ENCODE assay signal across 9 cellular contexts in the genomic region with DNA sequence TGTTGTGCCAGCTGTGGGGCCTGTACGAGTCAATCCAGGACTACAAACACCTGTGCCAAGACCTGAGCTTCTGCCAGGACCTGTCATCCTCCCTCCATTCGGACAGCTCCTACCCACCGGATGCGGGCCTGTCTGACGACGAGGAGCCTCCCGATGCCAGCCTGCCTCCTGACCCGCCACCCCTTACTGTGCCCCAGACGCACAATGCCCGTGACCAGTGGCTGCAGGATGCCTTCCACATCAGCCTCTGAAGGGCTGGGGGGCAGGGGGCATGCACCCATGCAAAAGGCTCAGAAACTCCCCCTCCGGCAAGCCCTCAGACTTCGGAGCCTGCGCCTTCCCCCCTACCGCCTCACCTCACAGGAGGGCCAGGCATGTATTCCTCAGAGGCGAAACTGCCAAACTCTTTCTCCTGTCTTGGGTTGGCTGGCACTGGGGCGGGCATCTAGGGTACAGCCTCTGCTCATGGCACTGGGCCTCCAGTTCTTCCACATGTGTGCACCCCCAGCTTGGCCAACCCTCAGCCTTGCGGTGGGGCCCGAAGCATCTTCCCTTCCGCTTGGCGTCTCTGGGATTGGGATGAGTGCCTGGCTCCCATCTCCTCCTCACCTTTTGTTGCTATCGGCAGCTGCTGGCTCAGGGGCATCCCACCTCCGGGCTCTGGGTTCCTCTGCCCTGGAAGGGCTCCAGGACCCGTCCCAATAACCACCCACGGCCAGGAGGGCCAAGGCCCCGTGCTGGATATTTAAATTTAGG. TPM values are rescaled to one million over a fixed set of nuclear protein-coding genes. Genes with fewer than 3 reads are reported as not detected.
DNase-seq lines count a peak whose midpoint lies in the region; ATAC-seq, FAIRE-seq and TF ChIP-seq lines count a peak whose summit lies in the region.
"Had no signal": no experiment of that assay in that cellular context is flagged by ENCODE, and none has a peak within 500 bp of the region (broad histone marks: within the 10 kb centered on the region; RNA-seq: fewer than 3 reads in every experiment).

No MANE protein-coding gene starts in this region.

- H3K9me3 ChIP-seq in Caco-2, result no peaks in the 10 kb centered on the region
- H3K9me3 ChIP-seq in Panc1 (ENCODE audit: control insufficient read depth, insufficient read depth, low read depth, low read length), result no peaks in the 10 kb centered on the region
- no peaks in the 10 kb centered on the region for H3K9me3 ChIP-seq in pancreas

- H3K4me1 Mint-ChIP-seq in Caco-2 (ENCODE audit: low read depth, unreplicated experiment), result peaks cover 18% of the 10 kb centered on the region

- in situ Hi-C loops in Panc1 (cut with HindIII; ENCODE audit: low pct_unique_long_range_greater_than_20kb, low sequenced_read_pairs), result no loop called here

- H3K9me3 Mint-ChIP-seq in Caco-2 (ENCODE audit: unreplicated experiment), result no peaks in the 10 kb centered on the region

- H3K4me3 ChIP-seq in Caco-2 (ENCODE audit: low read depth, low read length) (peak overlapping the region; percentile 66), Panc1 (ENCODE audit: low read depth in 2 of 2, low read length in 2 of 2) (peak overlapping the region; percentile 82 to 93), epithelial cell of esophagus (ENCODE audit: low read length) (peak overlapping the region; percentile 93), pancreas (peak overlapping the region; percentile 42 to 88 (median 72))

- H3K27ac ChIP-seq in Panc1 (ENCODE audit: low read length), result peak overlapping the region; percentile 83
- H3K27ac ChIP-seq in pancreas, result peak overlapping the region; percentile 40 to 86 (median 62)

- CTCF ChIA-PET in Caco-2 (lab: Charles Lee), result interaction anchor here (0.6 to 3.5 kb wide), 8 partner anchors 12 to 317 kb away, joined by 3 to 23 read pairs (median 5); a partner anchor contains a TSS
- CTCF ChIA-PET in Panc1 (lab: Charles Lee), result interaction anchor here (1.5 to 2.6 kb wide), 2 partner anchors 21 to 157 kb away, joined by 3 to 9 read pairs; a partner anchor contains a TSS

- peaks cover 64% of the 10 kb centered on the region for H3K36me3 Mint-ChIP-seq in Caco-2 (ENCODE audit: insufficient read depth, unreplicated experiment)

- FAIRE-seq in pancreas (lab: Jason Lieb, UNC), result no peak
- FAIRE-seq: colon had no signal

- BruUV-seq in Caco-2 (replicated peaks; lab: Mats Ljungman, UMichigan), result TSS peak; percentile 9
- BruUV-seq in Panc1 (replicated peaks; lab: Mats Ljungman, UMichigan), result no TSS peak

- intact Hi-C loops in Caco-2 (cut with micrococcal nuclease; ENCODE audit: unreplicated experiment), result loop anchor here (1.0 to 2.0 kb wide), 2 partner anchors 19 to 34 kb away; no protein-coding TSS in a partner anchor
- intact Hi-C loops in Panc1 (cut with micrococcal nuclease; ENCODE audit: unreplicated experiment), result no loop called here
- intact Hi-C loops in pancreas (cut with DNase I), result no loop called here

- POLR2A ChIA-PET in Caco-2 (lab: Charles Lee), result interaction anchor here (0.8 kb wide), 1 partner anchor 14 kb away, joined by 3 read pairs; no protein-coding TSS in a partner anchor
- POLR2A ChIA-PET in Panc1 (lab: Charles Lee), result interaction anchor here (1.5 kb wide), 1 partner anchor 75 kb away, joined by 6 read pairs; a partner anchor contains a TSS

- H3K36me3 ChIP-seq in Caco-2 (ENCODE audit: control insufficient read depth, insufficient read depth, low read length) (no peaks in the 10 kb centered on the region; the same call in none of the 2 replicates), Panc1 (ENCODE audit: control insufficient read depth, insufficient read depth, low read length) (no peaks in the 10 kb centered on the region; the same call in 1 of the 2 replicates), pancreas (no peaks in the 10 kb centered on the region)

- TF ChIP-seq CTCF in Caco-2 (IDR thresholded peaks at IDR 0.05; ENCODE audit: insufficient read depth in 1 of 2, low read depth in 1 of 2, low read length in 1 of 2, severe bottlenecking in 1 of 2, unreplicated experiment in 1 of 2), result no peak
- no peak; the same call in 1 of the 2 replicates for TF ChIP-seq CTCF in Panc1 (IDR thresholded peaks at IDR 0.05)
- TF ChIP-seq CTCF in epithelial cell of esophagus (IDR thresholded peaks at IDR 0.05; ENCODE audit: insufficient read depth, low read depth, low read length, missing control alignments), result no peak
- no peak for TF ChIP-seq CTCF in pancreas (IDR thresholded peaks at IDR 0.05)

- peak overlapping the region; percentile 98 for H3K4me3 Mint-ChIP-seq in Caco-2 (ENCODE audit: unreplicated experiment)

- ATAC-seq in Panc1 (no peak), pancreas (no peak)

- H3K4me1 ChIP-seq in Caco-2, result peaks cover 43% of the 10 kb centered on the region
- H3K4me1 ChIP-seq in Panc1 (ENCODE audit: control insufficient read depth, insufficient read depth, low read length), result peaks cover 49% of the 10 kb centered on the region
- peaks cover 21 to 41% (median 21%) of the 10 kb centered on the region in 3 donors for H3K4me1 ChIP-seq in pancreas

- H3K27ac Mint-ChIP-seq in Caco-2 (ENCODE audit: unreplicated experiment), result peak overlapping the region; percentile 72

- H3K27me3 ChIP-seq in Caco-2 (replicated peaks; ENCODE audit: control insufficient read depth, insufficient read depth, low read length), result no peaks in the 10 kb centered on the region
- no peaks in the 10 kb centered on the region for H3K27me3 ChIP-seq in Panc1 (ENCODE audit: control insufficient read depth, insufficient read depth, low read length)
- no peaks in the 10 kb centered on the region for H3K27me3 ChIP-seq in pancreas

- DNase-seq in Caco-2 (no peak), Panc1 (ENCODE audit: low read depth, low spot score) (no peak), epithelial cell of esophagus (ENCODE audit: low read depth) (peak; percentile 33), pancreas (peak in 3 of 6 donors; percentile 56 to 76 (median 65)), kidney glomerular epithelial cell (lab: John Stamatoyannopoulos, UW) (no peak), ureter (ENCODE audit: low spot score) (no peak), NCI-H2196 treated with DMSO at 0.1 percent for 48 hours (lab: John Stamatoyannopoulos, UW; ENCODE audit: unreplicated experiment) (no peak)
- DNase-seq in stimulated activated naive CD4-positive, alpha-beta T cell treated with Interleukin-2 at 50 U/mL for 16 hours (lab: John Stamatoyannopoulos, UW), result no peak

- no peaks in the 10 kb centered on the region for H3K27me3 Mint-ChIP-seq in Caco-2 (ENCODE audit: insufficient read depth, unreplicated experiment)

- 18 to 28% methylated on average over 25 of the region's 25 CpGs for WGBS in pancreas, 2 donors

RNA-seq across cellular contexts. Expression of a gene that starts 1.2 kb away (rescaled TPM):
- total RNA-seq in Caco-2 (2022) (24.0 and 26.9 TPM in 2 replicates), Panc1 (2021; ENCODE audit: unreplicated experiment) (102 TPM), pancreas (10 to 100 TPM; 22.7 to 45.9 (median 28.6) TPM), ureter (21.9 TPM)
- 151 TPM for polyA plus RNA-seq in Panc1 (2012; ENCODE audit: insufficient read length)
- 10 to 100 TPM; 37.3 to 49.1 TPM for polyA plus RNA-seq in pancreas

RNA-seq across cellular contexts. Expression of a gene that starts 2.3 kb away (rescaled TPM):
- total RNA-seq in Caco-2 (2022), result 19.2 and 19.6 TPM in 2 replicates
- 108 TPM for total RNA-seq in Panc1 (2021; ENCODE audit: unreplicated experiment)
- polyA plus RNA-seq in Panc1 (2012; ENCODE audit: insufficient read length), result 109 TPM
- 10 to 100 TPM in 4 of 6 donors, 1 to 10 TPM in 2; 6.5 to 26.2 (median 11.2) TPM for total RNA-seq in pancreas
- 10 to 100 TPM; 25.0 to 34.2 TPM for polyA plus RNA-seq in pancreas
- total RNA-seq in ureter, result 122 TPM

RNA-seq across cellular contexts. Expression of a gene that starts 3.3 kb away (rescaled TPM):
- total RNA-seq in Caco-2 (2022) (52.9 and 53.9 TPM in 2 replicates), Panc1 (2021; ENCODE audit: unreplicated experiment) (61.2 TPM), pancreas (10 to 100 TPM; 17.8 to 29.1 (median 20.1) TPM), ureter (50.3 TPM)
- 138 TPM for polyA plus RNA-seq in Panc1 (2012; ENCODE audit: insufficient read length)
- 10 to 100 TPM; 32.5 to 34.8 TPM for polyA plus RNA-seq in pancreas

RNA-seq across cellular contexts. Expression of a gene that starts 15.4 kb away (rescaled TPM):
- total RNA-seq in Caco-2 (2022) (87.2 and 91.2 TPM in 2 replicates), Panc1 (2021; ENCODE audit: unreplicated experiment) (133 TPM), pancreas (100 to 1,000 TPM in 1 of 6 donors, 10 to 100 TPM in 5; 44.7 to 119 (median 63.4) TPM), ureter (120 TPM)
- 275 TPM for polyA plus RNA-seq in Panc1 (2012; ENCODE audit: insufficient read length)
- polyA plus RNA-seq in pancreas, result 100 to 1,000 TPM; 118 to 151 TPM

RNA-seq across cellular contexts. Expression of a gene that starts 22.0 kb away (rescaled TPM):
- total RNA-seq in Caco-2 (2022) (0.39 and 0.49 TPM in 2 replicates), Panc1 (2021; ENCODE audit: unreplicated experiment) (0.69 TPM), pancreas (under 1 TPM in 3 of 6 donors, not detected in 3; 0.19 to 0.84 (median 0.28) TPM), ureter (0.83 TPM)
- polyA plus RNA-seq in Panc1 (2012; ENCODE audit: insufficient read length), result 0.63 TPM
- 1 to 10 TPM in 1 of 2 donors, under 1 TPM in 1; 0.91 to 1.6 TPM for polyA plus RNA-seq in pancreas
